Comparison of ENCODE assay signal across 1 cellular context in the genomic region with DNA sequence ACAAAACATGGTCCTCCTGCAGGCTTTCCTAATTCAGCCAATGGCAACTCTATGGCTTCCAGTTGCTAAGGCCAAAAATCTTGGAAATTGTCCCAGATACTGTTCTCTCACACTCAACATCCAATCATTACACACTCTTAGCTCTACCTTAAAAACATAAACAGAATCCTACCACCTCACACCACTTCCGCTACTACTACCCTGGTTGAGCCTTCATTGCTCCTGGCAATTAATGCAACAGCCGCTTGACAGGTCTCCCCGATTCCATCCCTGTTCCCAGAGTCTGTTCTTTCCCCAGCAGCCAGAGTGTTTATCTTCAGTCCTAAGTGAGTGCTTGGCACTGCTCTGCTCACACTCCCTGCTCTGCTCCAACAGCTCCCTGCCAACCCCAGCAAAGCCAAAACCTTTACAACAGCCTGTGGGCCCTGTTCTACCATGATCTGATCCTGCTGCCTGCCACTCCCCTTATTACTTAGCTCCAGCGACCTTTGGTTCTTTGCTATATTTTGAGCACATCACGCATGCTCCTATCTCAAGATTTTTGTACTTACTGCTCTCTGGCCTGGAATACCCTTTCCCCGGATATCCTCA.
TF ChIP-seq lines count a peak whose summit lies in the region.

No MANE protein-coding gene starts in this region.

TF ChIP-seq in GM23338, 12 proteins besides CTCF, POLR2A, EP300 and RAD21:
- TF ChIP-seq, protein P1, sequence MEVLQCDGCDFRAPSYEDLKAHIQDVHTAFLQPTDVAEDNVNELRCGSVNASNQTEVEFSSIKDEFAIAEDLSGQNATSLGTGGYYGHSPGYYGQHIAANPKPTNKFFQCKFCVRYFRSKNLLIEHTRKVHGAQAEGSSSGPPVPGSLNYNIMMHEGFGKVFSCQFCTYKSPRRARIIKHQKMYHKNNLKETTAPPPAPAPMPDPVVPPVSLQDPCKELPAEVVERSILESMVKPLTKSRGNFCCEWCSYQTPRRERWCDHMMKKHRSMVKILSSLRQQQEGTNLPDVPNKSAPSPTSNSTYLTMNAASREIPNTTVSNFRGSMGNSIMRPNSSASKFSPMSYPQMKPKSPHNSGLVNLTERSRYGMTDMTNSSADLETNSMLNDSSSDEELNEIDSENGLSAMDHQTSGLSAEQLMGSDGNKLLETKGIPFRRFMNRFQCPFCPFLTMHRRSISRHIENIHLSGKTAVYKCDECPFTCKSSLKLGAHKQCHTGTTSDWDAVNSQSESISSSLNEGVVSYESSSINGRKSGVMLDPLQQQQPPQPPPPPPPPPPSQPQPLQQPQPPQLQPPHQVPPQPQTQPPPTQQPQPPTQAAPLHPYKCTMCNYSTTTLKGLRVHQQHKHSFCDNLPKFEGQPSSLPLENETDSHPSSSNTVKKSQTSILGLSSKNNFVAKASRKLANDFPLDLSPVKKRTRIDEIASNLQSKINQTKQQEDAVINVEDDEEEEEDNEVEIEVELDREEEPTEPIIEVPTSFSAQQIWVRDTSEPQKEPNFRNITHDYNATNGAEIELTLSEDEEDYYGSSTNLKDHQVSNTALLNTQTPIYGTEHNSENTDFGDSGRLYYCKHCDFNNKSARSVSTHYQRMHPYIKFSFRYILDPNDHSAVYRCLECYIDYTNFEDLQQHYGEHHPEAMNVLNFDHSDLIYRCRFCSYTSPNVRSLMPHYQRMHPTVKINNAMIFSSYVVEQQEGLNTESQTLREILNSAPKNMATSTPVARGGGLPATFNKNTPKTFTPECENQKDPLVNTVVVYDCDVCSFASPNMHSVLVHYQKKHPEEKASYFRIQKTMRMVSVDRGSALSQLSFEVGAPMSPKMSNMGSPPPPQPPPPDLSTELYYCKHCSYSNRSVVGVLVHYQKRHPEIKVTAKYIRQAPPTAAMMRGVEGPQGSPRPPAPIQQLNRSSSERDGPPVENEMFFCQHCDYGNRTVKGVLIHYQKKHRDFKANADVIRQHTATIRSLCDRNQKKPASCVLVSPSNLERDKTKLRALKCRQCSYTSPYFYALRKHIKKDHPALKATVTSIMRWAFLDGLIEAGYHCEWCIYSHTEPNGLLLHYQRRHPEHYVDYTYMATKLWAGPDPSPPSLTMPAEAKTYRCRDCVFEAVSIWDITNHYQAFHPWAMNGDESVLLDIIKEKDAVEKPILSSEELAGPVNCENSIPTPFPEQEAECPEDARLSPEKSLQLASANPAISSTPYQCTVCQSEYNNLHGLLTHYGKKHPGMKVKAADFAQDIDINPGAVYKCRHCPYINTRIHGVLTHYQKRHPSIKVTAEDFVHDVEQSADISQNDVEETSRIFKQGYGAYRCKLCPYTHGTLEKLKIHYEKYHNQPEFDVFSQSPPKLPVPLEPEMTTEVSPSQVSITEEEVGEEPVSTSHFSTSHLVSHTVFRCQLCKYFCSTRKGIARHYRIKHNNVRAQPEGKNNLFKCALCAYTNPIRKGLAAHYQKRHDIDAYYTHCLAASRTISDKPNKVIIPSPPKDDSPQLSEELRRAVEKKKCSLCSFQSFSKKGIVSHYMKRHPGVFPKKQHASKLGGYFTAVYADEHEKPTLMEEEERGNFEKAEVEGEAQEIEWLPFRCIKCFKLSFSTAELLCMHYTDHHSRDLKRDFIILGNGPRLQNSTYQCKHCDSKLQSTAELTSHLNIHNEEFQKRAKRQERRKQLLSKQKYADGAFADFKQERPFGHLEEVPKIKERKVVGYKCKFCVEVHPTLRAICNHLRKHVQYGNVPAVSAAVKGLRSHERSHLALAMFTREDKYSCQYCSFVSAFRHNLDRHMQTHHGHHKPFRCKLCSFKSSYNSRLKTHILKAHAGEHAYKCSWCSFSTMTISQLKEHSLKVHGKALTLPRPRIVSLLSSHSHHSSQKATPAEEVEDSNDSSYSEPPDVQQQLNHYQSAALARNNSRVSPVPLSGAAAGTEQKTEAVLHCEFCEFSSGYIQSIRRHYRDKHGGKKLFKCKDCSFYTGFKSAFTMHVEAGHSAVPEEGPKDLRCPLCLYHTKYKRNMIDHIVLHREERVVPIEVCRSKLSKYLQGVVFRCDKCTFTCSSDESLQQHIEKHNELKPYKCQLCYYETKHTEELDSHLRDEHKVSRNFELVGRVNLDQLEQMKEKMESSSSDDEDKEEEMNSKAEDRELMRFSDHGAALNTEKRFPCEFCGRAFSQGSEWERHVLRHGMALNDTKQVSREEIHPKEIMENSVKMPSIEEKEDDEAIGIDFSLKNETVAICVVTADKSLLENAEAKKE (CRISPR knock-in tag; IDR thresholded peaks at IDR 0.05), result no peak
- TF ChIP-seq EZH2 (IDR thresholded peaks at IDR 0.05; ENCODE audit: low read depth, unreplicated experiment), result no peak
- TF ChIP-seq NANOG (IDR thresholded peaks at IDR 0.05; ENCODE audit: borderline replicate concordance), result no peak
- TF ChIP-seq, protein P2, sequence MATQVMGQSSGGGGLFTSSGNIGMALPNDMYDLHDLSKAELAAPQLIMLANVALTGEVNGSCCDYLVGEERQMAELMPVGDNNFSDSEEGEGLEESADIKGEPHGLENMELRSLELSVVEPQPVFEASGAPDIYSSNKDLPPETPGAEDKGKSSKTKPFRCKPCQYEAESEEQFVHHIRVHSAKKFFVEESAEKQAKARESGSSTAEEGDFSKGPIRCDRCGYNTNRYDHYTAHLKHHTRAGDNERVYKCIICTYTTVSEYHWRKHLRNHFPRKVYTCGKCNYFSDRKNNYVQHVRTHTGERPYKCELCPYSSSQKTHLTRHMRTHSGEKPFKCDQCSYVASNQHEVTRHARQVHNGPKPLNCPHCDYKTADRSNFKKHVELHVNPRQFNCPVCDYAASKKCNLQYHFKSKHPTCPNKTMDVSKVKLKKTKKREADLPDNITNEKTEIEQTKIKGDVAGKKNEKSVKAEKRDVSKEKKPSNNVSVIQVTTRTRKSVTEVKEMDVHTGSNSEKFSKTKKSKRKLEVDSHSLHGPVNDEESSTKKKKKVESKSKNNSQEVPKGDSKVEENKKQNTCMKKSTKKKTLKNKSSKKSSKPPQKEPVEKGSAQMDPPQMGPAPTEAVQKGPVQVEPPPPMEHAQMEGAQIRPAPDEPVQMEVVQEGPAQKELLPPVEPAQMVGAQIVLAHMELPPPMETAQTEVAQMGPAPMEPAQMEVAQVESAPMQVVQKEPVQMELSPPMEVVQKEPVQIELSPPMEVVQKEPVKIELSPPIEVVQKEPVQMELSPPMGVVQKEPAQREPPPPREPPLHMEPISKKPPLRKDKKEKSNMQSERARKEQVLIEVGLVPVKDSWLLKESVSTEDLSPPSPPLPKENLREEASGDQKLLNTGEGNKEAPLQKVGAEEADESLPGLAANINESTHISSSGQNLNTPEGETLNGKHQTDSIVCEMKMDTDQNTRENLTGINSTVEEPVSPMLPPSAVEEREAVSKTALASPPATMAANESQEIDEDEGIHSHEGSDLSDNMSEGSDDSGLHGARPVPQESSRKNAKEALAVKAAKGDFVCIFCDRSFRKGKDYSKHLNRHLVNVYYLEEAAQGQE (IDR thresholded peaks at IDR 0.05; ENCODE audit: unreplicated experiment), result no peak
- no peak for TF ChIP-seq JUNB (IDR thresholded peaks at IDR 0.05; ENCODE audit: unreplicated experiment)
- TF ChIP-seq, protein P3, sequence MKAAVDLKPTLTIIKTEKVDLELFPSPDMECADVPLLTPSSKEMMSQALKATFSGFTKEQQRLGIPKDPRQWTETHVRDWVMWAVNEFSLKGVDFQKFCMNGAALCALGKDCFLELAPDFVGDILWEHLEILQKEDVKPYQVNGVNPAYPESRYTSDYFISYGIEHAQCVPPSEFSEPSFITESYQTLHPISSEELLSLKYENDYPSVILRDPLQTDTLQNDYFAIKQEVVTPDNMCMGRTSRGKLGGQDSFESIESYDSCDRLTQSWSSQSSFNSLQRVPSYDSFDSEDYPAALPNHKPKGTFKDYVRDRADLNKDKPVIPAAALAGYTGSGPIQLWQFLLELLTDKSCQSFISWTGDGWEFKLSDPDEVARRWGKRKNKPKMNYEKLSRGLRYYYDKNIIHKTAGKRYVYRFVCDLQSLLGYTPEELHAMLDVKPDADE (IDR thresholded peaks at IDR 0.05), result no peak
- no peak for TF ChIP-seq POLR2AphosphoS5 (IDR thresholded peaks at IDR 0.05; ENCODE audit: low read depth)
- no peak for TF ChIP-seq CREB1 (CRISPR knock-in tag; IDR thresholded peaks at IDR 0.05; ENCODE audit: low read depth)
- no peak for TF ChIP-seq ZNF114 (CRISPR knock-in tag; IDR thresholded peaks at IDR 0.05)
- TF ChIP-seq STAT1 (IDR thresholded peaks at IDR 0.05; ENCODE audit: unreplicated experiment), result no peak
- no peak for TF ChIP-seq ZNF331 (CRISPR knock-in tag; IDR thresholded peaks at IDR 0.05; ENCODE audit: low read depth)
